In genomic region chr2:38748857-38749804, GRCh38 we compare ENCODE assay signal across 3 cellular contexts.
TF ChIP-seq lines count a peak whose summit lies in the region.

No MANE protein-coding gene starts in this region.

TF ChIP-seq in A549, 52 proteins besides CTCF, POLR2A, EP300 and RAD21 (continued from another document):
- TF ChIP-seq MAFK (IDR thresholded peaks at IDR 0.05; ENCODE audit: partially characterized antibody), result no peak
- TF ChIP-seq TFCP2L1 (CRISPR knock-in tag; IDR thresholded peaks at IDR 0.05), result 0 out of 2 replicates have a peak, but pooled peaks have one; percentile 32
- peak; percentile 48; the same call in 1 of the 2 replicates for TF ChIP-seq HOXA7 (CRISPR knock-in tag; IDR thresholded peaks at IDR 0.05)

TF ChIP-seq in HEK293T, 16 proteins besides CTCF, POLR2A, EP300 and RAD21 (continued from another document):
- no peak for TF ChIP-seq NFRKB (IDR thresholded peaks at IDR 0.05)
- TF ChIP-seq, protein P1, sequence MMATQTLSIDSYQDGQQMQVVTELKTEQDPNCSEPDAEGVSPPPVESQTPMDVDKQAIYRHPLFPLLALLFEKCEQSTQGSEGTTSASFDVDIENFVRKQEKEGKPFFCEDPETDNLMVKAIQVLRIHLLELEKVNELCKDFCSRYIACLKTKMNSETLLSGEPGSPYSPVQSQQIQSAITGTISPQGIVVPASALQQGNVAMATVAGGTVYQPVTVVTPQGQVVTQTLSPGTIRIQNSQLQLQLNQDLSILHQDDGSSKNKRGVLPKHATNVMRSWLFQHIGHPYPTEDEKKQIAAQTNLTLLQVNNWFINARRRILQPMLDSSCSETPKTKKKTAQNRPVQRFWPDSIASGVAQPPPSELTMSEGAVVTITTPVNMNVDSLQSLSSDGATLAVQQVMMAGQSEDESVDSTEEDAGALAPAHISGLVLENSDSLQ (IDR thresholded peaks at IDR 0.05), result peak; percentile 24; the same call in 1 of the 2 replicates
- TF ChIP-seq LEF1 (IDR thresholded peaks at IDR 0.05; ENCODE audit: borderline replicate concordance), result no peak
- no peak for TF ChIP-seq FOXA1 (IDR thresholded peaks at IDR 0.05)
- TF ChIP-seq ELF4 (IDR thresholded peaks at IDR 0.05), result no peak

TF ChIP-seq in K562, 482 proteins besides CTCF, POLR2A, EP300 and RAD21:
- peak; percentile 8 to 21; a peak in 1 of 4 replicates for TF ChIP-seq SIN3A (IDR thresholded peaks at IDR 0.05; ENCODE audit: borderline replicate concordance in 2 of 2, control insufficient read depth in 1 of 2, low read depth in 2 of 2, low read length in 2 of 2)
- TF ChIP-seq POLR2AphosphoS5 (IDR thresholded peaks at IDR 0.05; ENCODE audit: control insufficient read depth, insufficient read depth, low read depth, low read length), result peak; percentile 13; the same call in 1 of the 2 replicates
- TF ChIP-seq, protein P2, sequence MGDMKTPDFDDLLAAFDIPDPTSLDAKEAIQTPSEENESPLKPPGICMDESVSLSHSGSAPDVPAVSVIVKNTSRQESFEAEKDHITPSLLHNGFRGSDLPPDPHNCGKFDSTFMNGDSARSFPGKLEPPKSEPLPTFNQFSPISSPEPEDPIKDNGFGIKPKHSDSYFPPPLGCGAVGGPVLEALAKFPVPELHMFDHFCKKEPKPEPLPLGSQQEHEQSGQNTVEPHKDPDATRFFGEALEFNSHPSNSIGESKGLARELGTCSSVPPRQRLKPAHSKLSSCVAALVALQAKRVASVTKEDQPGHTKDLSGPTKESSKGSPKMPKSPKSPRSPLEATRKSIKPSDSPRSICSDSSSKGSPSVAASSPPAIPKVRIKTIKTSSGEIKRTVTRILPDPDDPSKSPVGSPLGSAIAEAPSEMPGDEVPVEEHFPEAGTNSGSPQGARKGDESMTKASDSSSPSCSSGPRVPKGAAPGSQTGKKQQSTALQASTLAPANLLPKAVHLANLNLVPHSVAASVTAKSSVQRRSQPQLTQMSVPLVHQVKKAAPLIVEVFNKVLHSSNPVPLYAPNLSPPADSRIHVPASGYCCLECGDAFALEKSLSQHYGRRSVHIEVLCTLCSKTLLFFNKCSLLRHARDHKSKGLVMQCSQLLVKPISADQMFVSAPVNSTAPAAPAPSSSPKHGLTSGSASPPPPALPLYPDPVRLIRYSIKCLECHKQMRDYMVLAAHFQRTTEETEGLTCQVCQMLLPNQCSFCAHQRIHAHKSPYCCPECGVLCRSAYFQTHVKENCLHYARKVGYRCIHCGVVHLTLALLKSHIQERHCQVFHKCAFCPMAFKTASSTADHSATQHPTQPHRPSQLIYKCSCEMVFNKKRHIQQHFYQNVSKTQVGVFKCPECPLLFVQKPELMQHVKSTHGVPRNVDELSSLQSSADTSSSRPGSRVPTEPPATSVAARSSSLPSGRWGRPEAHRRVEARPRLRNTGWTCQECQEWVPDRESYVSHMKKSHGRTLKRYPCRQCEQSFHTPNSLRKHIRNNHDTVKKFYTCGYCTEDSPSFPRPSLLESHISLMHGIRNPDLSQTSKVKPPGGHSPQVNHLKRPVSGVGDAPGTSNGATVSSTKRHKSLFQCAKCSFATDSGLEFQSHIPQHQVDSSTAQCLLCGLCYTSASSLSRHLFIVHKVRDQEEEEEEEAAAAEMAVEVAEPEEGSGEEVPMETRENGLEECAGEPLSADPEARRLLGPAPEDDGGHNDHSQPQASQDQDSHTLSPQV (IDR thresholded peaks at IDR 0.05), result no peak
- peak; percentile 65 for TF ChIP-seq RBFOX2 (IDR thresholded peaks at IDR 0.05; ENCODE audit: low read depth, low read length)
- TF ChIP-seq POLR2G (IDR thresholded peaks at IDR 0.05; ENCODE audit: low read depth, low read length), result peak; percentile 59
- 0 out of 2 replicates have a peak, but pooled peaks have one; percentile 4 for TF ChIP-seq CHD2 (IDR thresholded peaks at IDR 0.05; ENCODE audit: low read depth, low read length)
- TF ChIP-seq MXI1 (IDR thresholded peaks at IDR 0.05; ENCODE audit: low read depth, low read length), result 0 out of 2 replicates have a peak, but pooled peaks have one; percentile 20
- TF ChIP-seq RBM22 (IDR thresholded peaks at IDR 0.05; ENCODE audit: low read depth, low read length, poor library complexity, severe bottlenecking), result peak; percentile 50
- no peak for TF ChIP-seq RBM25 (IDR thresholded peaks at IDR 0.05; ENCODE audit: low read depth, low read length, severe bottlenecking)
- TF ChIP-seq KDM2B (CRISPR knock-in tag; IDR thresholded peaks at IDR 0.05), result no peak
- TF ChIP-seq LARP7 (IDR thresholded peaks at IDR 0.05), result no peak
- TF ChIP-seq HNRNPL (IDR thresholded peaks at IDR 0.05; ENCODE audit: low read depth, low read length), result peak; percentile 7
- peak in 1 of 2 experiments; percentile 34; a peak in 1 of 4 replicates for TF ChIP-seq TBL1XR1 (IDR thresholded peaks at IDR 0.05; ENCODE audit: low read length in 2 of 2)
- TF ChIP-seq AFF4 (CRISPR knock-in tag; IDR thresholded peaks at IDR 0.05), result peak; percentile 74
